8 cellular contexts compared by ENCODE assay signal in genomic region chr5:97009212-97009898, GRCh38.
DNase-seq lines count a peak whose midpoint lies in the region; ATAC-seq and TF ChIP-seq lines count a peak whose summit lies in the region.

No MANE protein-coding gene starts in this region.

- peak; percentile 61 for ATAC-seq in GM21526 (IDR thresholded peaks at IDR 0.05; ENCODE audit: low FRiP score, unreplicated experiment)
- ATAC-seq in HG03045 (IDR thresholded peaks at IDR 0.05; ENCODE audit: unreplicated experiment), result no peak
- no peak for ATAC-seq in aorta (ENCODE audit: low FRiP score)

- H3K4me3 ChIP-seq in breast epithelium, result no peak overlapping the region
- no peak overlapping the region for H3K4me3 ChIP-seq in aorta (ENCODE audit: low read length in 2 of 2)

- no peaks in the 10 kb centered on the region for H3K4me1 ChIP-seq in breast epithelium
- H3K4me1 ChIP-seq in aorta (ENCODE audit: control insufficient read depth in 1 of 2, insufficient read depth in 2 of 2, low read length in 2 of 2), result no peaks in the 10 kb centered on the region

- no peak for TF ChIP-seq CTCF in breast epithelium (IDR thresholded peaks at IDR 0.05)

- H3K27me3 ChIP-seq in breast epithelium, result no peaks in the 10 kb centered on the region
- H3K27me3 ChIP-seq in aorta (ENCODE audit: control insufficient read depth in 1 of 2, insufficient read depth in 2 of 2, low read length in 1 of 2), result no peaks in the 10 kb centered on the region

- TF ChIP-seq POLR2A in breast epithelium (IDR thresholded peaks at IDR 0.05), result no peak

- H3K27ac ChIP-seq in breast epithelium, result no peak overlapping the region
- no peak overlapping the region for H3K27ac ChIP-seq in aorta (ENCODE audit: low read depth in 1 of 2, low read length in 2 of 2)

- H3K9me3 ChIP-seq in breast epithelium, result no peaks in the 10 kb centered on the region
- no peaks in the 10 kb centered on the region for H3K9me3 ChIP-seq in aorta (ENCODE audit: control insufficient read depth, low read length)

- peak; percentile 37 for DNase-seq in GDM1 (lab: John Stamatoyannopoulos, UW)
- peak; percentile 64 to 94 for DNase-seq in NOMO-1 (lab: John Stamatoyannopoulos, UW; ENCODE audit: unreplicated experiment in 2 of 2)
- peak; percentile 43 for DNase-seq in globus pallidus (ENCODE audit: low spot score)
- no peak for DNase-seq in NK-92 treated with Interleukin-12 subunit alpha and Interleukin-12 subunit beta, amount 100 ng/mL, for 24 hours (lab: John Stamatoyannopoulos, UW)
- no peak for DNase-seq in breast epithelium (ENCODE audit: low spot score in 2 of 2)
- no peak for DNase-seq in aorta

- WGBS in aorta, 2 donors, result 80 to 83% methylated on average over 3 of the region's 3 CpGs

- H3K36me3 ChIP-seq in breast epithelium, result no peaks in the 10 kb centered on the region
- peaks cover 0 to 2% of the 10 kb centered on the region in 2 donors for H3K36me3 ChIP-seq in aorta (ENCODE audit: control insufficient read depth in 1 of 2, insufficient read depth in 2 of 2, low read length in 1 of 2)

- intact Hi-C loops in breast epithelium (cut with DNase I; ENCODE audit: low total_unique reads) (no loop called here), aorta (cut with DNase I) (loop anchor here in 1 of 2 donors (10.0 kb wide), 1 partner anchor 155 kb away; no protein-coding TSS in a partner anchor)

Comparison
In these comparisons a context has a peak if more than half of its experiments do, and no peak if none do; other contexts are left out.
1. DNase-seq: peak in GDM1 (single experiment), NOMO-1 (2 of 2) and globus pallidus (single experiment); none in NK-92 treated with Interleukin-12 subunit alpha and Interleukin-12 subunit beta, amount 100 ng/mL, for 24 hours (single experiment), breast epithelium (0 of 2) and aorta (0 of 2).